In the genomic region with DNA sequence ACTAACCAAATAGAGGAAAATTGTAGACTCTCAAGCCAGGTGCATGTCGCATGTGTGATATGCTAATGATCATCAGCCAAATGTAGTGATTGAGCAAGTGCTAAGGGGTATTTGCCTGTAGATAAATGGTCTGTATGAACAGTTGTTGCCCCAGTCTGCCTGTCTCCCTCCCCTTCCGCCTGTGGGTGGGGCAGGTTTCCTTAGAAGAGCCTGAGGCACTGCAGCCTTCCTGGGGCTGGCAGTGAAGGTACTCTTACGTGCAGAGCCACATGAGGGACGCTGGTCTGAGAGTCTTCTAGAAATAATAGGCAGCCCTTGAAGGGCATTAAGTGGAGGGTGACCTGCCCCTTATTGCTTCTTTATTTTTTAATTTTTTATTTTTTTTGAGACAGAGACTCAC, we compare ENCODE assay signal across 14 cellular contexts.
DNase-seq lines count a peak whose midpoint lies in the region; ATAC-seq and TF ChIP-seq lines count a peak whose summit lies in the region.
"Had no signal": no experiment of that assay in that cellular context is flagged by ENCODE, and none has a peak within 500 bp of the region (broad histone marks: within the 10 kb centered on the region; RNA-seq: fewer than 3 reads in every experiment).

No MANE protein-coding gene starts in this region.

- intact Hi-C loops in activated CD8-positive, alpha-beta T cell treated with anti-CD3 and anti-CD28 coated beads for 36 hours (cut with micrococcal nuclease): no loop called here

- no peaks in the 10 kb centered on the region for H3K36me3 Mint-ChIP-seq in glutamatergic neuron (ENCODE audit: unreplicated experiment)
- no peaks in the 10 kb centered on the region for H3K36me3 Mint-ChIP-seq in activated CD8-positive, alpha-beta T cell treated with anti-CD3 and anti-CD28 coated beads for 36 hours (ENCODE audit: low read depth)

- peaks cover 12% of the 10 kb centered on the region for H3K9me3 Mint-ChIP-seq in glutamatergic neuron (ENCODE audit: unreplicated experiment)
- H3K9me3 Mint-ChIP-seq in activated CD8-positive, alpha-beta T cell treated with anti-CD3 and anti-CD28 coated beads for 36 hours: no peaks in the 10 kb centered on the region

- POLR2A ChIA-PET in activated CD8-positive, alpha-beta T cell treated with anti-CD3 and anti-CD28 coated beads for 36 hours (lab: Charles Lee): no interaction called here

- H3K4me3 Mint-ChIP-seq in glutamatergic neuron (ENCODE audit: unreplicated experiment): no peak overlapping the region
- H3K4me3 Mint-ChIP-seq in activated CD8-positive, alpha-beta T cell treated with anti-CD3 and anti-CD28 coated beads for 36 hours: no peak overlapping the region

- H3K4me1 Mint-ChIP-seq in glutamatergic neuron (ENCODE audit: low read depth, unreplicated experiment): peaks cover 42% of the 10 kb centered on the region
- no peaks in the 10 kb centered on the region for H3K4me1 Mint-ChIP-seq in activated CD8-positive, alpha-beta T cell treated with anti-CD3 and anti-CD28 coated beads for 36 hours (ENCODE audit: low read depth)

- H3K27ac Mint-ChIP-seq in glutamatergic neuron (ENCODE audit: unreplicated experiment): peak overlapping the region; percentile 55
- no peak overlapping the region for H3K27ac Mint-ChIP-seq in activated CD8-positive, alpha-beta T cell treated with anti-CD3 and anti-CD28 coated beads for 36 hours

- H3K27me3 Mint-ChIP-seq in glutamatergic neuron (ENCODE audit: unreplicated experiment): peaks cover 9% of the 10 kb centered on the region
- peaks cover 12% of the 10 kb centered on the region for H3K27me3 Mint-ChIP-seq in activated CD8-positive, alpha-beta T cell treated with anti-CD3 and anti-CD28 coated beads for 36 hours

- TF ChIP-seq CTCF in glutamatergic neuron (IDR thresholded peaks at IDR 0.05; ENCODE audit: partially characterized antibody, unreplicated experiment): no peak
- no peak for TF ChIP-seq CTCF in activated CD8-positive, alpha-beta T cell treated with anti-CD3 and anti-CD28 coated beads for 36 hours (IDR thresholded peaks at IDR 0.05)

- CTCF ChIA-PET in activated CD8-positive, alpha-beta T cell treated with anti-CD3 and anti-CD28 coated beads for 36 hours (lab: Charles Lee): no interaction called here

- peak; percentile 18 for DNase-seq in NCI-H748 (lab: John Stamatoyannopoulos, UW; ENCODE audit: unreplicated experiment)
- DNase-seq in NCI-H748 treated with DMSO at 0.1 percent for 48 hours (lab: John Stamatoyannopoulos, UW): no peak
- DNase-seq in NCI-H69 (lab: John Stamatoyannopoulos, UW): peak; percentile 95
- no peak for DNase-seq in glutamatergic neuron
- DNase-seq in LoVo (ENCODE audit: low spot score): no peak
- no peak for DNase-seq in activated CD8-positive, alpha-beta T cell treated with anti-CD3 and anti-CD28 coated beads for 36 hours
- DNase-seq: DMS153, NCI-H1048, NCI-H187, NCI-H510A, PC-3 had no signal

- no peak for ATAC-seq in HG03159 (IDR thresholded peaks at IDR 0.05; ENCODE audit: unreplicated experiment)
- ATAC-seq in activated CD8-positive, alpha-beta T cell treated with anti-CD3 and anti-CD28 coated beads for 36 hours: no peak
- ATAC-seq: A549, HepG2, PC-3 had no signal

Comparison
In these comparisons a context has a peak if more than half of its experiments do, and no peak if none do; other contexts are left out.
1. DNase-seq: peak in NCI-H748 (single experiment) and NCI-H69 (single experiment); none in NCI-H748 treated with DMSO at 0.1 percent for 48 hours (single experiment), glutamatergic neuron (single experiment), LoVo (single experiment) and activated CD8-positive, alpha-beta T cell treated with anti-CD3 and anti-CD28 coated beads for 36 hours (single experiment).